ENCODE assay signal across 26 cellular contexts in the genomic region with DNA sequence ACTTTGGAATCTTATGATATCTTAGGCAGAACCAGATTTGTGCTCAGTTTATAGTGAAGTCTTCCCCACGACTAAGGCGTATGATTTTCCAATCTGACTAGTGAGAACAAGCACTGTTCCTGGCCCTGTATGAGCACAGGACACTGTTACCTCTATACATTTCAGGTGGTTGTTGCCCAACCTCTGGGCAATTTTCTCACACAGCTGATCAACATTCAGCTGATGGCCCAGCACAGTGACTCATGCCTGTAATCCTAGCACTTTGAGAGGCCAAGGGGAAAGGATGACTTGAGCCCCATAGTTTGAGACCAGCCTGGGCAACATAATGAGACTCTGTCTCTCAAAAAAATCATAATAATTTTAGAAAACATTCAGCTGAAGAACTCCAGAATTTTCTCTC.
"Had no signal": no experiment of that assay in that cellular context is flagged by ENCODE, and none has a peak within 500 bp of the region (broad histone marks: within the 10 kb centered on the region; RNA-seq: fewer than 3 reads in every experiment).

No MANE protein-coding gene starts in this region.

- H3K27ac ChIP-seq: colonic mucosa, esophagus muscularis mucosa, foreskin keratinocyte, gastroesophageal sphincter, heart left ventricle, neural progenitor cell, parathyroid adenoma, right atrium auricular region, testis, tibial artery, upper lobe of left lung had no signal

- H3K4me2 ChIP-seq: neural progenitor cell had no signal

- H3K4me1 ChIP-seq: colonic mucosa, esophagus muscularis mucosa, foreskin keratinocyte, gastroesophageal sphincter, heart left ventricle, neural progenitor cell, parathyroid adenoma, right atrium auricular region, testis, tibial artery, upper lobe of left lung had no signal

- DNase-seq: colonic mucosa; effector CD8-positive, alpha-beta T cell; endodermal cell; heart left ventricle; hippocampal formation; mesendoderm; midbrain; naive thymus-derived CD4-positive, alpha-beta T cell; stimulated activated CD4-positive, alpha-beta T cell treated with anti-CD3 and anti-CD28 coated beads, Interleukin-2, amount 100 ng/mL, for 24 hours; stimulated activated CD4-positive, alpha-beta T cell treated with anti-CD3 and anti-CD28 coated beads, Interleukin-4, amount 100 ng/mL, for 24 hours; stimulated activated naive CD4-positive, alpha-beta T cell treated with Interleukin-2 at 50 U/mL for 16 hours; substantia nigra; testis; tibial artery; upper lobe of left lung had no signal

- H3K9ac ChIP-seq: neural progenitor cell, parathyroid adenoma had no signal

- FAIRE-seq: islet of Langerhans, urothelium cell line had no signal

- H2AFZ ChIP-seq: neural progenitor cell, parathyroid adenoma had no signal

- H3K36me3 ChIP-seq: colonic mucosa, esophagus muscularis mucosa, gastroesophageal sphincter, heart left ventricle, neural progenitor cell, right atrium auricular region, upper lobe of left lung had no signal

- ATAC-seq: foreskin keratinocyte; gastroesophageal sphincter; heart left ventricle; naive thymus-derived CD4-positive, alpha-beta T cell; sciatic nerve; stimulated activated effector memory CD8-positive, alpha-beta T cell treated with anti-CD3 and anti-CD28 coated beads, Interleukin-12 subunit alpha, Interleukin-12 subunit beta, amount 100 ng/mL, for 72 hours had no signal

- H3K9me3 ChIP-seq: colonic mucosa, esophagus muscularis mucosa, gastroesophageal sphincter, heart left ventricle, right atrium auricular region, testis, tibial artery, upper lobe of left lung had no signal

- H3K4me3 ChIP-seq: colonic mucosa, esophagus muscularis mucosa, gastroesophageal sphincter, heart left ventricle, lung, neural progenitor cell, right atrium auricular region, testis, tibial artery, upper lobe of left lung had no signal

- H3K79me2 ChIP-seq: parathyroid adenoma had no signal

- H3K27me3 ChIP-seq: colonic mucosa, esophagus muscularis mucosa, foreskin keratinocyte, gastroesophageal sphincter, heart left ventricle, neural progenitor cell, right atrium auricular region, testis, tibial artery, upper lobe of left lung had no signal
